ENCODE assay signal across 1 cellular context in genomic region chr10:44017483-44018145, GRCh38.
TF ChIP-seq lines count a peak whose summit lies in the region.

No MANE protein-coding gene starts in this region.

TF ChIP-seq in HepG2, 621 proteins besides CTCF, POLR2A, EP300 and RAD21 (continued from another document):
- TF ChIP-seq, protein P1, sequence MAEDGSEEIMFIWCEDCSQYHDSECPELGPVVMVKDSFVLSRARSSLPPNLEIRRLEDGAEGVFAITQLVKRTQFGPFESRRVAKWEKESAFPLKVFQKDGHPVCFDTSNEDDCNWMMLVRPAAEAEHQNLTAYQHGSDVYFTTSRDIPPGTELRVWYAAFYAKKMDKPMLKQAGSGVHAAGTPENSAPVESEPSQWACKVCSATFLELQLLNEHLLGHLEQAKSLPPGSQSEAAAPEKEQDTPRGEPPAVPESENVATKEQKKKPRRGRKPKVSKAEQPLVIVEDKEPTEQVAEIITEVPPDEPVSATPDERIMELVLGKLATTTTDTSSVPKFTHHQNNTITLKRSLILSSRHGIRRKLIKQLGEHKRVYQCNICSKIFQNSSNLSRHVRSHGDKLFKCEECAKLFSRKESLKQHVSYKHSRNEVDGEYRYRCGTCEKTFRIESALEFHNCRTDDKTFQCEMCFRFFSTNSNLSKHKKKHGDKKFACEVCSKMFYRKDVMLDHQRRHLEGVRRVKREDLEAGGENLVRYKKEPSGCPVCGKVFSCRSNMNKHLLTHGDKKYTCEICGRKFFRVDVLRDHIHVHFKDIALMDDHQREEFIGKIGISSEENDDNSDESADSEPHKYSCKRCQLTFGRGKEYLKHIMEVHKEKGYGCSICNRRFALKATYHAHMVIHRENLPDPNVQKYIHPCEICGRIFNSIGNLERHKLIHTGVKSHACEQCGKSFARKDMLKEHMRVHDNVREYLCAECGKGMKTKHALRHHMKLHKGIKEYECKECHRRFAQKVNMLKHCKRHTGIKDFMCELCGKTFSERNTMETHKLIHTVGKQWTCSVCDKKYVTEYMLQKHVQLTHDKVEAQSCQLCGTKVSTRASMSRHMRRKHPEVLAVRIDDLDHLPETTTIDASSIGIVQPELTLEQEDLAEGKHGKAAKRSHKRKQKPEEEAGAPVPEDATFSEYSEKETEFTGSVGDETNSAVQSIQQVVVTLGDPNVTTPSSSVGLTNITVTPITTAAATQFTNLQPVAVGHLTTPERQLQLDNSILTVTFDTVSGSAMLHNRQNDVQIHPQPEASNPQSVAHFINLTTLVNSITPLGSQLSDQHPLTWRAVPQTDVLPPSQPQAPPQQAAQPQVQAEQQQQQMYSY (CRISPR knock-in tag; IDR thresholded peaks at IDR 0.05) = peak; percentile 50; the same call in 1 of the 2 replicates
